In the genomic region with DNA sequence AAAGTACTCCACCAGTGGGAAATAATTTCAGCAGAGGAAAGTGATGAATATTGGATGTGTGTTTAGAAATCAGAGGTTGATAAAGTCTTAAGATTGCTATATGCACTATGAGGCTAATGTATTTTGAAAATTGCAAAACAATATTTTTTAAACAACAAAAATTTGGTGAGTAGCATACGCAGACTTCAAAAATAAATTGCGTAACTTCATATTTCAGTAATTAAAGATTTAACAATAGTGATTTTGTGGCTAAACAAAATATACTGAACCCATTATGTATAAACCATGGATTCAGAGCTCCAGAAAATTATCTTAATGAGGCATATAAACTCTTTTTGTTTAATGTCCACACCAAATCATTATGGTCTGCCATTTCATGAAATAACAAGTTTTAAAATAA, we compare ENCODE assay signal across 1 cellular context.
A peak's percentile ranks its signal among the peaks of the same experiment; 100 is the strongest.
TF ChIP-seq lines count a peak whose summit lies in the region.

No MANE protein-coding gene starts in this region.

TF ChIP-seq in HepG2, 621 proteins besides CTCF, POLR2A, EP300 and RAD21:
- TF ChIP-seq ZNF772 (CRISPR knock-in tag; IDR thresholded peaks at IDR 0.05) (no peak), CEBPB (IDR thresholded peaks at IDR 0.05; ENCODE audit: borderline replicate concordance, low read depth, low read length) (peak; percentile 67; the same call in 1 of the 2 replicates), NFE2L2 (IDR thresholded peaks at IDR 0.05; ENCODE audit: low read length) (no peak), CBFB (CRISPR knock-in tag; IDR thresholded peaks at IDR 0.05) (no peak)
TF ChIP-seq in HepG2: peak in this region for 1.
